Comparison of ENCODE assay signal across 9 cellular contexts in the genomic region with DNA sequence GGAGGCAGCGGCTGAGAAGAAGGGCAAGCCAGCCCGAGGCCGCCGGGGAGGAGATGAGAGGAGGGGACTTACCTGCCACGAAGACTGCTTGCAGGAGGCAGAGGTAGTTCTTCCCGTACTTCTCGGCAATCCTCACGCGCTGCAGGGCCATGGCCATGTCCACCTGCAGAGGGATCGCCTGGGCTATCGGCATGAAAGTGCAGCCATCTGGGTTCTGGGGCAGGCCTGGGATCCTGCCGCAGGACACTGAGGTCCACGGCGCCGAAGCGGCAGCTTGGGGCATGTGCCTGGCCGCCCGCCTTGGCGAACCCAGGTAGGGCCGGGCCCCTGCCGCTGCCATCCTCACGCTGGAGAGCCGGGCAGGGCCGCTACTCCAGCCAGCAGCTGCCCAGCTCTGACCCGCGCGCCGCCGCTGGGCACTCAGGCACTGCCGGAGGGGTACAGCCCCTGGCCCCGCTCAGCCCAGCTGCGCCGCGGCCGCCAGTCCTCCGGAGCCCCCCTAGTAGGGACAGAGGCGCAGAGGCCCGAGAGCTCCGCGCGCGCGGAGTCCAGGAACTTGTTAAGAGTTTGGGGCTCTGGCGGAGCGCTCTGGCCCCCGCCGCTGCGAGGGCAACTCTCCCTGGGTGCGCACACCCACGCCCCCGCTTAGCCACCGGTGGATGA. TPM values are rescaled to one million over a fixed set of nuclear protein-coding genes. Genes with fewer than 3 reads are reported as not detected.
DNase-seq lines count a peak whose midpoint lies in the region; ATAC-seq and TF ChIP-seq lines count a peak whose summit lies in the region.
"Had no signal": no experiment of that assay in that cellular context is flagged by ENCODE, and none has a peak within 500 bp of the region (broad histone marks: within the 10 kb centered on the region; RNA-seq: fewer than 3 reads in every experiment).

No MANE protein-coding gene starts in this region.

- H3K27ac Mint-ChIP-seq in T-cell, result no peak overlapping the region

- no peaks in the 10 kb centered on the region for H3K4me1 ChIP-seq in right cardiac atrium (ENCODE audit: control insufficient read depth, insufficient read depth, low read length)

- no peaks in the 10 kb centered on the region for H3K27me3 ChIP-seq in right cardiac atrium (ENCODE audit: control insufficient read depth, insufficient read depth)

- no peak overlapping the region for H3K27ac ChIP-seq in right cardiac atrium (ENCODE audit: low read length)

- DNase-seq in right cardiac atrium (peak in 2 of 3 donors; percentile 21 to 47), retinal pigment epithelial cell (ENCODE audit: low read depth) (no peak), NCI-H82 (lab: John Stamatoyannopoulos, UW) (no peak), T-cell (no peak)
- DNase-seq: activated gamma-delta T cell had no signal

- H3K4me3 ChIP-seq in right cardiac atrium (ENCODE audit: low read length) (peak overlapping the region; percentile 50), retinal pigment epithelial cell (ENCODE audit: low read length) (peak overlapping the region; percentile 31)

- peaks cover 3% of the 10 kb centered on the region for H3K36me3 Mint-ChIP-seq in T-cell

- H3K9me3 ChIP-seq in right cardiac atrium (ENCODE audit: control insufficient read depth, low read length), result no peaks in the 10 kb centered on the region

- CTCF ChIA-PET in T-cell (lab: Charles Lee), result interaction anchor here in 1 of 2 donors (0.6 kb wide), 1 partner anchor 371 kb away, joined by 3 read pairs; no protein-coding TSS in a partner anchor

- H3K4me1 Mint-ChIP-seq in T-cell, result peaks cover 4 to 6% (median 5%) of the 10 kb centered on the region in 3 donors

- peaks cover 17 to 21% of the 10 kb centered on the region in 2 donors for H3K27me3 Mint-ChIP-seq in T-cell

- POLR2A ChIA-PET in T-cell (lab: Charles Lee), result no interaction called here

- intact Hi-C loops in right cardiac atrium (cut with DNase I), result no loop called here

- no peak for TF ChIP-seq CTCF in retinal pigment epithelial cell (conservative IDR thresholded peaks at IDR 0.05; ENCODE audit: low read depth, low read length)

- WGBS in right cardiac atrium, result 2% methylated on average over 52 of the region's 52 CpGs

- no peak overlapping the region for H3K4me3 Mint-ChIP-seq in T-cell

- peak; percentile 41 for ATAC-seq in GM18907 (IDR thresholded peaks at IDR 0.05; ENCODE audit: unreplicated experiment)
- peak; percentile 74 for ATAC-seq in SK-N-SH treated with all-trans-retinoic acid at 6 μM for 48 hours
- peak in 1 of 2 donors; percentile 57 for ATAC-seq in right cardiac atrium
- ATAC-seq in GM19467 (IDR thresholded peaks at IDR 0.05; ENCODE audit: unreplicated experiment), result no peak
- ATAC-seq in HG03045 (IDR thresholded peaks at IDR 0.05; ENCODE audit: unreplicated experiment), result no peak
- ATAC-seq in T-cell (replicated peaks in 1 of 4), result no peak

- H3K9me3 Mint-ChIP-seq in T-cell, result no peaks in the 10 kb centered on the region

TF ChIP-seq in SK-N-SH treated with all-trans-retinoic acid at 6 μM for 48 hours, 23 proteins besides CTCF, POLR2A, EP300 and RAD21:
- TF ChIP-seq, protein P1, sequence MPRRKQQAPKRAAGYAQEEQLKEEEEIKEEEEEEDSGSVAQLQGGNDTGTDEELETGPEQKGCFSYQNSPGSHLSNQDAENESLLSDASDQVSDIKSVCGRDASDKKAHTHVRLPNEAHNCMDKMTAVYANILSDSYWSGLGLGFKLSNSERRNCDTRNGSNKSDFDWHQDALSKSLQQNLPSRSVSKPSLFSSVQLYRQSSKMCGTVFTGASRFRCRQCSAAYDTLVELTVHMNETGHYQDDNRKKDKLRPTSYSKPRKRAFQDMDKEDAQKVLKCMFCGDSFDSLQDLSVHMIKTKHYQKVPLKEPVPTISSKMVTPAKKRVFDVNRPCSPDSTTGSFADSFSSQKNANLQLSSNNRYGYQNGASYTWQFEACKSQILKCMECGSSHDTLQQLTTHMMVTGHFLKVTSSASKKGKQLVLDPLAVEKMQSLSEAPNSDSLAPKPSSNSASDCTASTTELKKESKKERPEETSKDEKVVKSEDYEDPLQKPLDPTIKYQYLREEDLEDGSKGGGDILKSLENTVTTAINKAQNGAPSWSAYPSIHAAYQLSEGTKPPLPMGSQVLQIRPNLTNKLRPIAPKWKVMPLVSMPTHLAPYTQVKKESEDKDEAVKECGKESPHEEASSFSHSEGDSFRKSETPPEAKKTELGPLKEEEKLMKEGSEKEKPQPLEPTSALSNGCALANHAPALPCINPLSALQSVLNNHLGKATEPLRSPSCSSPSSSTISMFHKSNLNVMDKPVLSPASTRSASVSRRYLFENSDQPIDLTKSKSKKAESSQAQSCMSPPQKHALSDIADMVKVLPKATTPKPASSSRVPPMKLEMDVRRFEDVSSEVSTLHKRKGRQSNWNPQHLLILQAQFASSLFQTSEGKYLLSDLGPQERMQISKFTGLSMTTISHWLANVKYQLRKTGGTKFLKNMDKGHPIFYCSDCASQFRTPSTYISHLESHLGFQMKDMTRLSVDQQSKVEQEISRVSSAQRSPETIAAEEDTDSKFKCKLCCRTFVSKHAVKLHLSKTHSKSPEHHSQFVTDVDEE (CRISPR knock-in tag; IDR thresholded peaks at IDR 0.05), result no peak
- TF ChIP-seq ZFP30 (CRISPR knock-in tag; IDR thresholded peaks at IDR 0.05), result no peak
- TF ChIP-seq, protein P2, sequence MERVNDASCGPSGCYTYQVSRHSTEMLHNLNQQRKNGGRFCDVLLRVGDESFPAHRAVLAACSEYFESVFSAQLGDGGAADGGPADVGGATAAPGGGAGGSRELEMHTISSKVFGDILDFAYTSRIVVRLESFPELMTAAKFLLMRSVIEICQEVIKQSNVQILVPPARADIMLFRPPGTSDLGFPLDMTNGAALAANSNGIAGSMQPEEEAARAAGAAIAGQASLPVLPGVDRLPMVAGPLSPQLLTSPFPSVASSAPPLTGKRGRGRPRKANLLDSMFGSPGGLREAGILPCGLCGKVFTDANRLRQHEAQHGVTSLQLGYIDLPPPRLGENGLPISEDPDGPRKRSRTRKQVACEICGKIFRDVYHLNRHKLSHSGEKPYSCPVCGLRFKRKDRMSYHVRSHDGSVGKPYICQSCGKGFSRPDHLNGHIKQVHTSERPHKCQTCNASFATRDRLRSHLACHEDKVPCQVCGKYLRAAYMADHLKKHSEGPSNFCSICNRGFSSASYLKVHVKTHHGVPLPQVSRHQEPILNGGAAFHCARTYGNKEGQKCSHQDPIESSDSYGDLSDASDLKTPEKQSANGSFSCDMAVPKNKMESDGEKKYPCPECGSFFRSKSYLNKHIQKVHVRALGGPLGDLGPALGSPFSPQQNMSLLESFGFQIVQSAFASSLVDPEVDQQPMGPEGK (CRISPR knock-in tag; IDR thresholded peaks at IDR 0.05; ENCODE audit: borderline replicate concordance), result no peak
- TF ChIP-seq, protein P3, sequence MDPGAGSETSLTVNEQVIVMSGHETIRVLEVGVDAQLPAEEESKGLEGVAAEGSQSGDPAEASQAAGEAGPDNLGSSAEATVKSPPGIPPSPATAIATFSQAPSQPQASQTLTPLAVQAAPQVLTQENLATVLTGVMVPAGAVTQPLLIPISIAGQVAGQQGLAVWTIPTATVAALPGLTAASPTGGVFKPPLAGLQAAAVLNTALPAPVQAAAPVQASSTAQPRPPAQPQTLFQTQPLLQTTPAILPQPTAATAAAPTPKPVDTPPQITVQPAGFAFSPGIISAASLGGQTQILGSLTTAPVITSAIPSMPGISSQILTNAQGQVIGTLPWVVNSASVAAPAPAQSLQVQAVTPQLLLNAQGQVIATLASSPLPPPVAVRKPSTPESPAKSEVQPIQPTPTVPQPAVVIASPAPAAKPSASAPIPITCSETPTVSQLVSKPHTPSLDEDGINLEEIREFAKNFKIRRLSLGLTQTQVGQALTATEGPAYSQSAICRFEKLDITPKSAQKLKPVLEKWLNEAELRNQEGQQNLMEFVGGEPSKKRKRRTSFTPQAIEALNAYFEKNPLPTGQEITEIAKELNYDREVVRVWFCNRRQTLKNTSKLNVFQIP (CRISPR knock-in tag; IDR thresholded peaks at IDR 0.05; ENCODE audit: borderline replicate concordance, low read depth), result no peak
- no peak for TF ChIP-seq PPARA (CRISPR knock-in tag; IDR thresholded peaks at IDR 0.05; ENCODE audit: borderline replicate concordance)
- TF ChIP-seq BACH2 (CRISPR knock-in tag; IDR thresholded peaks at IDR 0.05; ENCODE audit: borderline replicate concordance), result no peak
- TF ChIP-seq CSDC2 (CRISPR knock-in tag; IDR thresholded peaks at IDR 0.05), result no peak
- TF ChIP-seq SNAI2 (CRISPR knock-in tag; IDR thresholded peaks at IDR 0.05), result no peak
- no peak for TF ChIP-seq TOX (CRISPR knock-in tag; IDR thresholded peaks at IDR 0.05; ENCODE audit: borderline replicate concordance)
- no peak for TF ChIP-seq ZC3H10 (CRISPR knock-in tag; IDR thresholded peaks at IDR 0.05)
- no peak for TF ChIP-seq OSR1 (CRISPR knock-in tag; IDR thresholded peaks at IDR 0.05)
- no peak for TF ChIP-seq ESRRG (CRISPR knock-in tag; IDR thresholded peaks at IDR 0.05)
- TF ChIP-seq ZNF70 (CRISPR knock-in tag; IDR thresholded peaks at IDR 0.05), result no peak
- no peak for TF ChIP-seq GLIS3 (CRISPR knock-in tag; IDR thresholded peaks at IDR 0.05)
- no peak for TF ChIP-seq RARB (CRISPR knock-in tag; IDR thresholded peaks at IDR 0.05)

RNA-seq across cellular contexts. Expression of a gene that starts 16.0 kb away (rescaled TPM):
- total RNA-seq in right cardiac atrium (under 1 TPM in 3 of 4 donors, not detected in 1; 0.11 to 0.44 (median 0.37) TPM), T-cell (1 to 10 TPM in 1 of 5 donors, under 1 TPM in 4; 0.43 to 1.1 (median 0.82) TPM)
- polyA plus RNA-seq in right cardiac atrium, result 0.14 TPM

Comparison
In these comparisons a context has a peak if more than half of its experiments do, and no peak if none do; other contexts are left out.
1. ATAC-seq: peak in GM18907 (single experiment) and SK-N-SH treated with all-trans-retinoic acid at 6 μM for 48 hours (single experiment); none in GM19467 (single experiment), HG03045 (single experiment) and T-cell (0 of 4).
2. DNase-seq: peak in right cardiac atrium (2 of 3); none in retinal pigment epithelial cell (single experiment), NCI-H82 (single experiment) and T-cell (0 of 34).